Comparison of ENCODE assay signal across 8 cellular contexts in the genomic region with DNA sequence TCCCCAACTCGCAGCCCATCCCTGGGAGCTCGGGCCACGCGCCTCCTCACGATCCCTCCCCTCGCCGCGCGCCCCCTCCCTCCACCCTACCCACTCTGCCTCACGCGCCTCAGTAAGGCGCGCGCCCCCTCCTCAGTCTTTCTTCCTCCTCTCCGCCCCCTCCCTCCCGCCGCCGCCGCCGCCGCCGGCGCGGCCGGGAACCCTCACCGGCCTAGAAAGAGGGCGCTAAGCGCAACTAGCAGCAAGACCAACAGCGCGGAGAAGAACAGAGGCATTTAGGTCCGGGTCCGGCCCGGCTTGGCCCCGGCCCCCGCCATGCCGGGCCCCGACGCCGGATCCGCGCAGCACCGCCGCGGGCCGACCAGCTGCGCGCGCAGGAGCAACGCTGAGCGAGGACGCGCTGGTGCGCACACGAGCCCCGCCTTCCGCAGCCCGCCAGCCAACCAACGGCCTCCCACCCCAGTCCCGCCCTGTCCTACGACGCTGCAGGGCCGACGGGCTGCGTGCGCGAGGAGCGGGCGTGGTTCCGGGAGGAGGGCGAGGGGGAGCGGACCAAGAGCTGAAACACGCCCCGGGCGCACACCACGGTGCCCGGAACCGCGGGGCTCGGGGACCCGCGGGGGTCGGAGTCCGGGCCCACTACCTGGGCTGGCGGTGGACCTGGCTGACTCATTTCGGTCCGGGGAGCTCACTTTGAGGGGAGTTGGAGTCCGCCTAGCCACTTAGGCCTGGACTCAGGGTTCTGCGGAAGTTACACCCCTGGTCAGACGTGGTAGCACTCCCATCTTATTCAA.
A peak's percentile ranks its signal among the peaks of the same experiment; 100 is the strongest.
DNase-seq lines count a peak whose midpoint lies in the region; TF ChIP-seq lines count a peak whose summit lies in the region.

A gene (minus strand): TSS at position 377 of the 794 bp plus-strand sequence. CDS start 102 bp downstream, at position 275.

- no peak for TF ChIP-seq CTCF in NB4 (IDR thresholded peaks at IDR 0.05; ENCODE audit: low read depth, low read length)

- TF ChIP-seq POLR2A in NB4 (IDR thresholded peaks at IDR 0.05; ENCODE audit: extremely low read depth, insufficient read length): peak; percentile 90

- no peaks in the 10 kb centered on the region for H3K9me3 ChIP-seq in SK-N-MC (ENCODE audit: low read depth, low read length)

- no peaks in the 10 kb centered on the region for H3K9me3 Mint-ChIP-seq in activated naive CD4-positive, alpha-beta T cell treated with anti-CD3 and anti-CD28 coated beads, Interleukin-2, amount 10 ng/mL, durations not matched to agents 7 days and 5 days

- peaks cover 36% of the 10 kb centered on the region for H3K4me1 Mint-ChIP-seq in activated naive CD4-positive, alpha-beta T cell treated with anti-CD3 and anti-CD28 coated beads, Interleukin-2, amount 10 ng/mL, durations not matched to agents 7 days and 5 days

- H3K27ac Mint-ChIP-seq in activated naive CD4-positive, alpha-beta T cell treated with anti-CD3 and anti-CD28 coated beads, Interleukin-2, amount 10 ng/mL, durations not matched to agents 7 days and 5 days: peak within 1 kb of the TSS; percentile 94

- POLR2A ChIA-PET in HEK293T (lab: Yijun Ruan, JAX): interaction anchor here (0.6 to 6.5 kb wide), 23 partner anchors 9 to 308 kb away, joined by 3 to 94 read pairs (median 5); a partner anchor contains a TSS

- no peaks in the 10 kb centered on the region for H3K27me3 Mint-ChIP-seq in activated naive CD4-positive, alpha-beta T cell treated with anti-CD3 and anti-CD28 coated beads, Interleukin-2, amount 10 ng/mL, durations not matched to agents 7 days and 5 days

- peak within 1 kb of the TSS; percentile 88 for H3K4me3 Mint-ChIP-seq in activated naive CD4-positive, alpha-beta T cell treated with anti-CD3 and anti-CD28 coated beads, Interleukin-2, amount 10 ng/mL, durations not matched to agents 7 days and 5 days

- peak within 1 kb of the TSS; percentile 94 for H3K9ac ChIP-seq in SK-N-MC (ENCODE audit: insufficient read length)

- H3K36me3 Mint-ChIP-seq in activated naive CD4-positive, alpha-beta T cell treated with anti-CD3 and anti-CD28 coated beads, Interleukin-2, amount 10 ng/mL, durations not matched to agents 7 days and 5 days: peaks cover 31% of the 10 kb centered on the region

- CTCF ChIA-PET in HEK293T (lab: Yijun Ruan, JAX): interaction anchor here (0.7 to 1.8 kb wide), 6 partner anchors 13 to 167 kb away, joined by 3 to 7 read pairs (median 3); a partner anchor contains a TSS
- CTCF ChIA-PET in activated naive CD4-positive, alpha-beta T cell treated with anti-CD3 and anti-CD28 coated beads, Interleukin-2, amount 10 ng/mL, durations not matched to agents 7 days and 5 days (lab: Charles Lee): interaction anchor here (0.8 to 5.0 kb wide), 7 partner anchors 17 to 82 kb away, joined by 3 to 35 read pairs (median 3); a partner anchor contains a TSS

- DNase-seq in GF-D8 (lab: John Stamatoyannopoulos, UW) (peak; percentile 57), HEK293T (ENCODE audit: extremely low spot score) (peak; percentile 92), NB4 (ENCODE audit: low read depth) (peak; percentile 98), SK-N-MC (ENCODE audit: low read depth, low spot score) (peak; percentile 22), germinal center (ENCODE audit: low spot score) (peak; percentile 98), nucleus accumbens (lab: John Stamatoyannopoulos, UW) (peak; percentile 46 to 97 (median 91)), superior temporal gyrus (ENCODE audit: extremely low spot score) (peak; percentile 93)
- peak; percentile 98 for DNase-seq in activated naive CD4-positive, alpha-beta T cell treated with anti-CD3 and anti-CD28 coated beads, Interleukin-2, amount 10 ng/mL, durations not matched to agents 7 days and 5 days

- H3K4me3 ChIP-seq in NB4 (ENCODE audit: low read depth, low read length) (peak within 1 kb of the TSS; percentile 82), SK-N-MC (peak within 1 kb of the TSS; percentile 86)

- H3K27ac ChIP-seq in SK-N-MC: peak within 1 kb of the TSS; percentile 86

- peaks cover 46% of the 10 kb centered on the region for H3K36me3 ChIP-seq in SK-N-MC (ENCODE audit: insufficient read depth, low read length)

TF ChIP-seq in HEK293T, 16 proteins besides CTCF, POLR2A, EP300 and RAD21:
- TF ChIP-seq FOXA1 (IDR thresholded peaks at IDR 0.05): no peak
- no peak for TF ChIP-seq LEF1 (IDR thresholded peaks at IDR 0.05; ENCODE audit: borderline replicate concordance)
- no peak for TF ChIP-seq L3MBTL2 (conservative IDR thresholded peaks at IDR 0.05)
- TF ChIP-seq CTBP1 (IDR thresholded peaks at IDR 0.05; ENCODE audit: borderline replicate concordance): no peak
- TF ChIP-seq SUZ12 (IDR thresholded peaks at IDR 0.05): no peak
- TF ChIP-seq, protein P1, sequence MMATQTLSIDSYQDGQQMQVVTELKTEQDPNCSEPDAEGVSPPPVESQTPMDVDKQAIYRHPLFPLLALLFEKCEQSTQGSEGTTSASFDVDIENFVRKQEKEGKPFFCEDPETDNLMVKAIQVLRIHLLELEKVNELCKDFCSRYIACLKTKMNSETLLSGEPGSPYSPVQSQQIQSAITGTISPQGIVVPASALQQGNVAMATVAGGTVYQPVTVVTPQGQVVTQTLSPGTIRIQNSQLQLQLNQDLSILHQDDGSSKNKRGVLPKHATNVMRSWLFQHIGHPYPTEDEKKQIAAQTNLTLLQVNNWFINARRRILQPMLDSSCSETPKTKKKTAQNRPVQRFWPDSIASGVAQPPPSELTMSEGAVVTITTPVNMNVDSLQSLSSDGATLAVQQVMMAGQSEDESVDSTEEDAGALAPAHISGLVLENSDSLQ (IDR thresholded peaks at IDR 0.05): no peak
- TF ChIP-seq TARDBP (IDR thresholded peaks at IDR 0.05): no peak
- TF ChIP-seq ELF4 (IDR thresholded peaks at IDR 0.05): no peak
- no peak for TF ChIP-seq FOXK2 (IDR thresholded peaks at IDR 0.05)
- TF ChIP-seq SP1 (IDR thresholded peaks at IDR 0.05): no peak

Comparison
In these comparisons a context has a peak if more than half of its experiments do, and no peak if none do; other contexts are left out.
1. Peak in every context shown above with its lines: DNase-seq, H3K4me3 ChIP-seq and H3K27ac ChIP-seq.
2. DNase-seq: peak in every context shown above with its lines; median percentile 98 in NB4; 98 in activated naive CD4-positive, alpha-beta T cell treated with anti-CD3 and anti-CD28 coated beads, Interleukin-2, amount 10 ng/mL, durations not matched to agents 7 days and 5 days; 98 in germinal center; 93 in superior temporal gyrus; 92 in HEK293T; 91 in nucleus accumbens; 57 in GF-D8; 22 in SK-N-MC.